ENCODE assay signal across 32 cellular contexts in genomic region chr6:157568702-157569101, GRCh38.
"Had no signal": no experiment of that assay in that cellular context is flagged by ENCODE, and none has a peak within 500 bp of the region (broad histone marks: within the 10 kb centered on the region; RNA-seq: fewer than 3 reads in every experiment).

No MANE protein-coding gene starts in this region.

- H3K9me2 ChIP-seq: SK-N-SH had no signal

- H3K27ac ChIP-seq: KMS-11, Peyer's patch, SJSA1 had no signal

- H3K9me3 ChIP-seq: Peyer's patch, SJSA1, SK-N-SH had no signal

- DNase-seq: Karpas-422, NCI-H1048, NCI-H1092 treated with DMSO at 0.1 percent for 48 hours, NCI-H1105 treated with DMSO at 0.1 percent for 48 hours, NCI-H1417, NCI-H1436, NCI-H146, NCI-H1694, NCI-H187, NCI-H1930, NCI-H2029 treated with DMSO at 0.1 percent for 48 hours, NCI-H2081 treated with DMSO at 0.1 percent for 48 hours, NCI-H2107, NCI-H2171, NCI-H226, NCI-H446 treated with DMSO at 0.1 percent for 48 hours, NCI-H510A, NCI-H524, NCI-H526, NCI-H69, NCI-H748 treated with DMSO at 0.1 percent for 48 hours, NCI-H82, OCI-M1, PC-3, Peyer's patch, Right ventricle myocardium superior, RPMI8226, SHP77 treated with DMSO at 0.1 percent for 48 hours, SK-N-SH, SW 1271 had no signal

- H3K4me2 ChIP-seq: SK-N-SH had no signal

- H3K9ac ChIP-seq: KMS-11, SK-N-SH had no signal

- H3K27me3 ChIP-seq: Peyer's patch, SJSA1 had no signal

- H3K4me3 ChIP-seq: Peyer's patch, SJSA1 had no signal

- H3K4me1 ChIP-seq: SJSA1 had no signal

- H3K36me3 ChIP-seq: Peyer's patch, SJSA1 had no signal
